Comparison of ENCODE assay signal across 9 cellular contexts in the genomic region with DNA sequence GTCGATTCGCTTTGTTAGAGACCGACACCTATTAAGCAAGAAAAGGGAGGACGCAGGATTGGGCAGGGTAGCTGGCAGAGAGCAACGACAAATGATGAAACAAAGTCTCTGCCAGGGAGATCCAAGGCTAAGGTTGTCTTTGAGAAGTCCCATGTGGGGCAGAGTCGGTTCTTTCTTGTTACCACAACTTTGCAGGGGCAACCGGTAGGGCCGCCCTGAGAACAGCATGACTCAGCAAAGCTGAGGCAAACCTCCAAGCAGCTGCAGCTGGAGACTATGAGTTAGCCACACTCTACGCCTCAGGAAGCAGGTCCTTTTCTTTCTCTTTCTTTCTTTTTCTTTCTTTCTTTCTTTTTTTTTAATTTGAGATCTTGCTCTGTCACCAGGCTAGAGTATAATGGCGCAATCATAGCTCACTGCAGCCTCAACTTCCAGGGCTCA.
A peak's percentile ranks its signal among the peaks of the same experiment; 100 is the strongest.
DNase-seq lines count a peak whose midpoint lies in the region; ATAC-seq and TF ChIP-seq lines count a peak whose summit lies in the region.
"Had no signal": no experiment of that assay in that cellular context is flagged by ENCODE, and none has a peak within 500 bp of the region (broad histone marks: within the 10 kb centered on the region; RNA-seq: fewer than 3 reads in every experiment).

No MANE protein-coding gene starts in this region.

- intact Hi-C loops in CD4-positive, alpha-beta memory T cell (cut with micrococcal nuclease), result loop anchor here (10.0 kb wide), 1 partner anchor 85 kb away; no protein-coding TSS in a partner anchor

- H3K27ac Mint-ChIP-seq in CD4-positive, alpha-beta memory T cell, result peak overlapping the region in 2 of 7 donors; percentile 4 to 48
- peak overlapping the region in 1 of 2 donors; percentile 50 for H3K27ac Mint-ChIP-seq in T-cell
- H3K27ac Mint-ChIP-seq: IgD-negative memory B cell had no signal

- no peak overlapping the region for H3K9ac ChIP-seq in neuronal stem cell (ENCODE audit: low read depth, low read length, poor library complexity)

- POLR2A ChIA-PET in CD4-positive, alpha-beta memory T cell (lab: Charles Lee; ENCODE audit: partially characterized antibody), result no interaction called here
- POLR2A ChIA-PET in T-cell (lab: Charles Lee), result interaction anchor here in 1 of 2 donors (0.6 kb wide), 2 partner anchors 108 to 242 kb away, joined by 3 to 9 read pairs; no protein-coding TSS in a partner anchor

- H2BK120ac ChIP-seq in neuronal stem cell (ENCODE audit: low read depth, low read length), result no peak overlapping the region

- peak; percentile 8 to 43 (median 17) for DNase-seq in CD4-positive, alpha-beta memory T cell
- DNase-seq in T-cell (peak in 31 of 34 experiments; percentile 5 to 47 (median 27)), choroid plexus epithelial cell (ENCODE audit: low read depth) (peak; percentile 68), neuronal stem cell (ENCODE audit: low spot score) (no peak), ureter (ENCODE audit: low spot score) (peak; percentile 70), HuH-7 (ENCODE audit: low spot score) (no peak)

- H3K27me3 Mint-ChIP-seq in CD4-positive, alpha-beta memory T cell, result no peaks in the 10 kb centered on the region
- H3K27me3 Mint-ChIP-seq in T-cell, result peaks cover 0 to under 1% of the 10 kb centered on the region in 2 donors

- no peak overlapping the region for H4K91ac ChIP-seq in neuronal stem cell (ENCODE audit: low read depth, low read length, poor library complexity)

- no peak overlapping the region for H2BK12ac ChIP-seq in neuronal stem cell (ENCODE audit: low read length)

- H3K14ac ChIP-seq in neuronal stem cell (ENCODE audit: low read length), result no peak overlapping the region

- H3K9me3 Mint-ChIP-seq in CD4-positive, alpha-beta memory T cell, result peaks cover 0 to 3% (median 0%) of the 10 kb centered on the region in 8 donors
- H3K9me3 Mint-ChIP-seq in T-cell, result no peaks in the 10 kb centered on the region
- H3K9me3 Mint-ChIP-seq: IgD-negative memory B cell had no signal

- H3K4ac ChIP-seq in neuronal stem cell (ENCODE audit: low read length), result no peak overlapping the region

- H3K4me3 Mint-ChIP-seq in CD4-positive, alpha-beta memory T cell, result peak overlapping the region in 3 of 8 donors; percentile 26 to 43 (median 31)
- H3K4me3 Mint-ChIP-seq in T-cell, result no peak overlapping the region

- no peaks in the 10 kb centered on the region for H3K27me3 ChIP-seq in CD4-positive, alpha-beta memory T cell (ENCODE audit: insufficient read depth, low read length)
- no peaks in the 10 kb centered on the region for H3K27me3 ChIP-seq in neuronal stem cell (ENCODE audit: control insufficient read depth in 3 of 3, insufficient read depth in 3 of 3, low read depth in 1 of 3, low read length in 3 of 3)

- no peaks in the 10 kb centered on the region for H3K9me3 ChIP-seq in CD4-positive, alpha-beta memory T cell (ENCODE audit: control insufficient read depth in 1 of 2, low read length in 2 of 2)
- H3K9me3 ChIP-seq in neuronal stem cell (replicated peaks in 1 of 2; ENCODE audit: control insufficient read depth in 2 of 2, insufficient read depth in 1 of 2, low read depth in 1 of 2, low read length in 2 of 2), result no peaks in the 10 kb centered on the region

- no peak overlapping the region for H2AK5ac ChIP-seq in neuronal stem cell (ENCODE audit: low read depth, low read length)

- ATAC-seq in GM19467 (IDR thresholded peaks at IDR 0.05; ENCODE audit: unreplicated experiment), result peak; percentile 85
- ATAC-seq in HG03520 (IDR thresholded peaks at IDR 0.05; ENCODE audit: unreplicated experiment), result peak; percentile 87
- ATAC-seq in T-cell (replicated peaks in 1 of 4), result peak; percentile 73 to 96 (median 76)

- no peak overlapping the region for H3K23ac ChIP-seq in neuronal stem cell (ENCODE audit: low read depth, low read length, poor library complexity)

- CTCF ChIA-PET in CD4-positive, alpha-beta memory T cell (lab: Charles Lee; ENCODE audit: partially characterized antibody), result interaction anchor here (0.7 kb wide), 1 partner anchor 166 kb away, joined by 3 read pairs; no protein-coding TSS in a partner anchor
- CTCF ChIA-PET in T-cell (lab: Charles Lee), result interaction anchor here in 1 of 2 donors (0.6 kb wide), 1 partner anchor 1198 kb away, joined by 4 read pairs; no protein-coding TSS in a partner anchor

- H3K4me1 ChIP-seq in CD4-positive, alpha-beta memory T cell (ENCODE audit: insufficient read depth, low read length), result peaks cover 8% of the 10 kb centered on the region
- peaks cover 7 to 10% of the 10 kb centered on the region in 2 donors for H3K4me1 ChIP-seq in neuronal stem cell (ENCODE audit: control insufficient read depth in 2 of 2, insufficient read depth in 1 of 2, low read depth in 1 of 2, low read length in 2 of 2)

- no peak overlapping the region for H2BK15ac ChIP-seq in neuronal stem cell (ENCODE audit: low read length)

- no CpG with 5 or more reads among the region's 10 CpGs for WGBS in neuronal stem cell (ENCODE audit: extremely low coverage in 2 of 2, insufficient read length in 2 of 2, insufficient replicate concordance in 1 of 2), 2 donors

- no peak overlapping the region for H3K4me2 ChIP-seq in neuronal stem cell (ENCODE audit: insufficient read depth, low read length, poor library complexity, severe bottlenecking)

- no peak overlapping the region for H3K27ac ChIP-seq in CD4-positive, alpha-beta memory T cell (ENCODE audit: low read depth, low read length)
- no peak overlapping the region for H3K27ac ChIP-seq in neuronal stem cell (replicated peaks; ENCODE audit: low read length)

- peak overlapping the region; percentile 77 for H2BK5ac ChIP-seq in neuronal stem cell (ENCODE audit: low read length)

- no peak overlapping the region for H4K8ac ChIP-seq in neuronal stem cell (ENCODE audit: low read depth, low read length)

- H3K18ac ChIP-seq in neuronal stem cell (ENCODE audit: low read length), result peak overlapping the region; percentile 76

- H3K79me1 ChIP-seq in neuronal stem cell (ENCODE audit: low read depth, low read length), result no peaks in the 10 kb centered on the region

- H2AFZ ChIP-seq in neuronal stem cell (ENCODE audit: low read length), result peak overlapping the region; percentile 62

- H3K4me3 ChIP-seq in CD4-positive, alpha-beta memory T cell (ENCODE audit: low read length in 2 of 2), result no peak overlapping the region
- H3K4me3 ChIP-seq in choroid plexus epithelial cell (ENCODE audit: low read depth, low read length) (no peak overlapping the region), neuronal stem cell (ENCODE audit: low read length in 2 of 2) (no peak overlapping the region)

- H3K36me3 Mint-ChIP-seq in CD4-positive, alpha-beta memory T cell, result peaks cover 0 to 2% of the 10 kb centered on the region in 2 donors
- H3K36me3 Mint-ChIP-seq in T-cell, result peaks cover 4% of the 10 kb centered on the region
- H3K36me3 Mint-ChIP-seq: IgD-negative memory B cell had no signal

- TF ChIP-seq CTCF in choroid plexus epithelial cell (conservative IDR thresholded peaks at IDR 0.05; ENCODE audit: low read depth, low read length), result peak; percentile 9

- peaks cover 8 to 9% (median 9%) of the 10 kb centered on the region in 4 donors for H3K4me1 Mint-ChIP-seq in CD4-positive, alpha-beta memory T cell
- H3K4me1 Mint-ChIP-seq in T-cell, result peaks cover 10 to 11% (median 10%) of the 10 kb centered on the region in 3 donors

- H3K36me3 ChIP-seq in CD4-positive, alpha-beta memory T cell (ENCODE audit: insufficient read depth, low read length), result no peaks in the 10 kb centered on the region
- no peaks in the 10 kb centered on the region for H3K36me3 ChIP-seq in neuronal stem cell (replicated peaks in 1 of 2; ENCODE audit: control insufficient read depth in 2 of 2, insufficient read depth in 2 of 2, low read length in 2 of 2)

Comparison
In these comparisons a context has a peak if more than half of its experiments do, and no peak if none do; other contexts are left out.
1. DNase-seq: peak in CD4-positive, alpha-beta memory T cell (5 of 5), T-cell (31 of 34), choroid plexus epithelial cell (single experiment) and ureter (single experiment); none in neuronal stem cell (single experiment) and HuH-7 (single experiment).
2. Peak in every context shown above with its lines, with median percentiles within 50 percentile points of each other: ATAC-seq.